1 cellular context compared by ENCODE assay signal in genomic region chr2:191869178-191869577, GRCh38.
TF ChIP-seq lines count a peak whose summit lies in the region.

No MANE protein-coding gene starts in this region.

TF ChIP-seq in IMR-90, 13 proteins besides CTCF, POLR2A, EP300 and RAD21 (continued from another document):
- TF ChIP-seq USF2 (IDR thresholded peaks at IDR 0.05; ENCODE audit: low read depth, low read length): no peak
- no peak for TF ChIP-seq FOS (IDR thresholded peaks at IDR 0.05; ENCODE audit: low read depth, low read length)
TF ChIP-seq in IMR-90: peak in this region for 0.
